In the genomic region with DNA sequence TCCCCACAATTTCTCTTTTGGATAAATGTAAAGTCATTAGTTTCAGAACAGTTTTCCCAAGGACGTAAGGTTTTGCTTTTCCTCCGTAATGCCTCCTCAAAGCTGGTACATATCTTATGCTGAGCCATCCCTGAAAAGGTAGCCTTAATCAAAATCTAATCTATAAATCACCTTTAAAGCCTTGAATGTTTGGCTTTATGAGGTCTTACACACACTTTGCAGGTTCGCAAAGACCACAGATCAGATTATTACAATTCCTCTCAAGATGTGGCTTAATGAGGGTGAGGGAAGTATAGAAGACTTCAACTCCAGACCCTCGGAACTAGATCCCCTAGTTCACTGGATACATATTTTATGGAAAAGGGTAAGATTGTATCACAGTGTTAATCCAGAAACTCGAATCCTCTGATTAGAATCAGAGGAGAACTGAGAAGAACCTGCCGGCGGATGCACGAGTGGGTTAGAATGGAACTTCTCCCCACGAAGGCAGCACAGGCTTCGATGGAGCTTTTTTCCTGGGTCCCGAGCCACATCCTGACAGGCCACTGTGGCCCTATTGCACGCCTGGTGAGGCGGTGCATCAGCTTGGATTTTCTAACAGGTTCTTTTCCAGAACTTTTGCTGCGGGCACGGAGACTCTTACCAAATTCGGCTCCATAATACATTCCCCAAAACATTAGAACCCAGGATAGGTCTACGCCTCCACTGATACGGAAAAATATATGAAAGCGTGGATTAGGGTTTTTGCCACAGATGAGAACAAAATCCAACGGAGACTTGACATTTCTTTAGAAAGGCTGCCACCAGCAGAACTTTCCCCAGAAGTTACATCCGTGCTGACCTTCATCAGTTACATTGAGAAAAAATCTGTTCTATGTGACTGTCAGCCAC, we compare ENCODE assay signal across 11 cellular contexts. TPM values are rescaled to one million over a fixed set of nuclear protein-coding genes. Genes with fewer than 3 reads are reported as not detected.
DNase-seq lines count a peak whose midpoint lies in the region; FAIRE-seq and TF ChIP-seq lines count a peak whose summit lies in the region.
"Had no signal": no experiment of that assay in that cellular context is flagged by ENCODE, and none has a peak within 500 bp of the region (broad histone marks: within the 10 kb centered on the region; RNA-seq: fewer than 3 reads in every experiment).

No MANE protein-coding gene starts in this region.

- H3K56ac ChIP-seq in H1 (replicated peaks; ENCODE audit: insufficient read length, low read depth, low read length): no peak overlapping the region

- H3K36me3 ChIP-seq in H1 (ENCODE audit: control insufficient read depth in 2 of 4, insufficient read depth in 4 of 4, low read length in 3 of 4) (peaks cover 0 to 5% (median 0%) of the 10 kb centered on the region in 4 experiments; a peak in 1 of 8 replicates), BE2C (no peaks in the 10 kb centered on the region)

- no peak overlapping the region for H3K9ac ChIP-seq in H1 (replicated peaks in 1 of 4; ENCODE audit: extremely low read depth in 1 of 4, low read depth in 3 of 4, low read length in 3 of 4)

- no peaks in the 10 kb centered on the region for H3K79me1 ChIP-seq in H1 (ENCODE audit: low read depth, low read length)

- no peaks in the 10 kb centered on the region for H3K79me2 ChIP-seq in H1 (ENCODE audit: control insufficient read depth in 1 of 2, insufficient read depth in 2 of 2, low read length in 2 of 2)

- H3K27ac Mint-ChIP-seq in activated naive CD4-positive, alpha-beta T cell treated with anti-CD3 and anti-CD28 coated beads for 36 hours: no peak overlapping the region
- H3K27ac Mint-ChIP-seq in activated naive CD4-positive, alpha-beta T cell treated with anti-CD3 and anti-CD28 coated beads, Interleukin-2, amount 10 ng/mL, durations not matched to agents 7 days and 5 days: no peak overlapping the region
- H3K27ac Mint-ChIP-seq in mesothelial cell of epicardium (no peak overlapping the region), type B pancreatic cell (no peak overlapping the region)

- H4K20me1 ChIP-seq in H1 (replicated peaks in 1 of 2; ENCODE audit: control insufficient read depth in 1 of 2, insufficient read depth in 2 of 2, low read length in 2 of 2): no peaks in the 10 kb centered on the region

- H4K8ac ChIP-seq in H1 (ENCODE audit: extremely low read depth, insufficient read depth, low read length): no peak overlapping the region

- no peak for TF ChIP-seq RAD21 in H1 (IDR thresholded peaks at IDR 0.05 in 1 of 2, conservative IDR thresholded peaks at IDR 0.05 in 1 of 2; ENCODE audit: low read depth in 2 of 2, low read length in 2 of 2)

- CTCF ChIA-PET in activated naive CD4-positive, alpha-beta T cell treated with anti-CD3 and anti-CD28 coated beads for 36 hours (lab: Charles Lee): no interaction called here
- CTCF ChIA-PET in activated naive CD4-positive, alpha-beta T cell treated with anti-CD3 and anti-CD28 coated beads, Interleukin-2, amount 10 ng/mL, durations not matched to agents 7 days and 5 days (lab: Charles Lee): no interaction called here
- CTCF ChIA-PET in H1 (lab: Charles Lee; ENCODE audit: partially characterized antibody): interaction anchor here (0.6 to 1.0 kb wide), 3 partner anchors 8 to 183 kb away, joined by 3 to 4 read pairs (median 3); no protein-coding TSS in a partner anchor
- CTCF ChIA-PET in RWPE1 (lab: Yijun Ruan, JAX): no interaction called here

- no peak overlapping the region for H2BK120ac ChIP-seq in H1 (replicated peaks; ENCODE audit: low read depth, low read length)

- 73% methylated on average over 21 of the region's 21 CpGs; no CpG with 5 or more reads in 1 of the 2 experiments for WGBS in H1 (ENCODE audit: extremely low coverage in 1 of 2, insufficient coverage in 1 of 2, insufficient read length in 1 of 2, insufficient replicate concordance in 2 of 2, low coverage in 1 of 2, low lambda C conversion rate in 2 of 2, missing lambda C conversion rate in 1 of 2), 2 experiments

- no peaks in the 10 kb centered on the region for H3K9me3 Mint-ChIP-seq in activated naive CD4-positive, alpha-beta T cell treated with anti-CD3 and anti-CD28 coated beads for 36 hours
- H3K9me3 Mint-ChIP-seq in activated naive CD4-positive, alpha-beta T cell treated with anti-CD3 and anti-CD28 coated beads, Interleukin-2, amount 10 ng/mL, durations not matched to agents 7 days and 5 days: no peaks in the 10 kb centered on the region
- no peaks in the 10 kb centered on the region for H3K9me3 Mint-ChIP-seq in mesothelial cell of epicardium
- no peaks in the 10 kb centered on the region for H3K9me3 Mint-ChIP-seq in type B pancreatic cell

- no peak for DNase-seq in activated naive CD4-positive, alpha-beta T cell treated with anti-CD3 and anti-CD28 coated beads for 36 hours
- no peak for DNase-seq in activated naive CD4-positive, alpha-beta T cell treated with anti-CD3 and anti-CD28 coated beads, Interleukin-2, amount 10 ng/mL, durations not matched to agents 7 days and 5 days
- DNase-seq in H1 (ENCODE audit: low read depth in 1 of 2, low spot score in 2 of 2): no peak
- DNase-seq in mesothelial cell of epicardium (ENCODE audit: low spot score in 2 of 2, unreplicated experiment in 2 of 2): no peak
- no peak for DNase-seq in type B pancreatic cell (ENCODE audit: extremely low spot score, unreplicated experiment)
- DNase-seq in RWPE1 (ENCODE audit: low spot score): no peak
- DNase-seq in DMS79 treated with DMSO at 0.1 percent for 48 hours (lab: John Stamatoyannopoulos, UW): no peak
- DNase-seq in BE2C: no peak
- DNase-seq: activated CD4-positive, alpha-beta T cell treated with anti-CD3 and anti-CD28 coated beads for 1 hour; NCI-H2171; stimulated activated CD4-positive, alpha-beta T cell treated with anti-CD3 and anti-CD28 coated beads, Interleukin-2, amount 100 ng/mL, for 48 hours had no signal

- no peak overlapping the region for H2BK20ac ChIP-seq in H1 (ENCODE audit: low read length)

- H3K4me1 ChIP-seq in H1 (replicated peaks in 1 of 4; ENCODE audit: control insufficient read depth in 3 of 4, insufficient read depth in 4 of 4, low read length in 3 of 4) (peaks cover 0 to 3% (median 0%) of the 10 kb centered on the region in 4 experiments; a peak in 2 of 7 replicates), BE2C (no peaks in the 10 kb centered on the region)

- intact Hi-C loops in activated naive CD4-positive, alpha-beta T cell treated with anti-CD3 and anti-CD28 coated beads for 36 hours (cut with micrococcal nuclease): no loop called here

- H4K91ac ChIP-seq in H1 (replicated peaks; ENCODE audit: insufficient read length, low read length): no peak overlapping the region

- H2BK5ac ChIP-seq in H1 (ENCODE audit: low read depth, low read length): no peak overlapping the region

- H3K23ac ChIP-seq in H1 (ENCODE audit: insufficient read length): no peak overlapping the region

- TF ChIP-seq POLR2A in H1 (IDR thresholded peaks at IDR 0.05; ENCODE audit: control extremely low read depth in 1 of 2, low read depth in 2 of 2, low read length in 2 of 2): no peak

- no peaks in the 10 kb centered on the region for H3K9me3 ChIP-seq in H1 (ENCODE audit: insufficient read depth in 2 of 2, low read depth in 1 of 2, low read length in 1 of 2)
- H3K9me3 ChIP-seq in BE2C: no peaks in the 10 kb centered on the region

- POLR2A ChIA-PET in H1 (lab: Charles Lee; ENCODE audit: partially characterized antibody): interaction anchor here (1.1 kb wide), 1 partner anchor 10 kb away, joined by 3 read pairs; no protein-coding TSS in a partner anchor
- POLR2A ChIA-PET in RWPE1 (lab: Yijun Ruan, JAX; ENCODE audit: low non-redundant PET): no interaction called here

- H4K5ac ChIP-seq in H1 (ENCODE audit: insufficient read length, low read depth, low read length): no peak overlapping the region

- H3K4me3 ChIP-seq in H1 (ENCODE audit: extremely low read depth in 1 of 4, insufficient read depth in 2 of 4, low read depth in 3 of 4, low read length in 4 of 4) (peak overlapping the region; percentile 45 to 67 (median 54); a peak in 5 of 8 replicates), BE2C (ENCODE audit: low read depth, low read length) (no peak overlapping the region)

- peak overlapping the region; percentile 9 for H3K4me3 Mint-ChIP-seq in activated naive CD4-positive, alpha-beta T cell treated with anti-CD3 and anti-CD28 coated beads for 36 hours
- H3K4me3 Mint-ChIP-seq in activated naive CD4-positive, alpha-beta T cell treated with anti-CD3 and anti-CD28 coated beads, Interleukin-2, amount 10 ng/mL, durations not matched to agents 7 days and 5 days: no peak overlapping the region
- H3K4me3 Mint-ChIP-seq in mesothelial cell of epicardium (peak overlapping the region; percentile 50), type B pancreatic cell (peak overlapping the region; percentile 85)

- no peak overlapping the region for H2BK15ac ChIP-seq in H1 (ENCODE audit: low read length)

- H3K4me1 Mint-ChIP-seq in activated naive CD4-positive, alpha-beta T cell treated with anti-CD3 and anti-CD28 coated beads for 36 hours (ENCODE audit: low read depth): peaks cover 6% of the 10 kb centered on the region
- H3K4me1 Mint-ChIP-seq in activated naive CD4-positive, alpha-beta T cell treated with anti-CD3 and anti-CD28 coated beads, Interleukin-2, amount 10 ng/mL, durations not matched to agents 7 days and 5 days: peaks cover 6% of the 10 kb centered on the region
- peaks cover 3% of the 10 kb centered on the region for H3K4me1 Mint-ChIP-seq in mesothelial cell of epicardium
- peaks cover 25% of the 10 kb centered on the region for H3K4me1 Mint-ChIP-seq in type B pancreatic cell (ENCODE audit: unreplicated experiment)

- no peak overlapping the region for H2AFZ ChIP-seq in H1 (ENCODE audit: low read length)

- H3K27ac ChIP-seq in H1 (ENCODE audit: low read depth, low read length) (no peak overlapping the region), RWPE1 (no peak overlapping the region)

- no peak overlapping the region for H2AK5ac ChIP-seq in H1 (ENCODE audit: low read depth, low read length)

- no peak for TF ChIP-seq CTCF in H1 (IDR thresholded peaks at IDR 0.05; ENCODE audit: control extremely low read depth in 1 of 3, insufficient read depth in 1 of 3, low read depth in 1 of 3, low read length in 3 of 3)
- TF ChIP-seq CTCF in mesothelial cell of epicardium (IDR thresholded peaks at IDR 0.05; ENCODE audit: unreplicated experiment): no peak
- no peak for TF ChIP-seq CTCF in type B pancreatic cell (conservative IDR thresholded peaks at IDR 0.05)
- no peak for TF ChIP-seq CTCF in RWPE1 (conservative IDR thresholded peaks at IDR 0.05; ENCODE audit: low read depth)
- no peak for TF ChIP-seq CTCF in BE2C (IDR thresholded peaks at IDR 0.05; ENCODE audit: low read depth, low read length)

- no peak overlapping the region for H3K18ac ChIP-seq in H1 (ENCODE audit: extremely low read depth, low read length)

- no peaks in the 10 kb centered on the region for H3K36me3 Mint-ChIP-seq in activated naive CD4-positive, alpha-beta T cell treated with anti-CD3 and anti-CD28 coated beads for 36 hours (ENCODE audit: low read depth)
- H3K36me3 Mint-ChIP-seq in activated naive CD4-positive, alpha-beta T cell treated with anti-CD3 and anti-CD28 coated beads, Interleukin-2, amount 10 ng/mL, durations not matched to agents 7 days and 5 days: no peaks in the 10 kb centered on the region
- H3K36me3 Mint-ChIP-seq in mesothelial cell of epicardium: no peaks in the 10 kb centered on the region
- no peaks in the 10 kb centered on the region for H3K36me3 Mint-ChIP-seq in type B pancreatic cell

- H3K4me2 ChIP-seq in H1 (ENCODE audit: insufficient read depth in 1 of 2, low read depth in 2 of 2, low read length in 2 of 2): peak overlapping the region; percentile 52 to 86

- H3K27me3 ChIP-seq in H1 (replicated peaks in 1 of 4; ENCODE audit: control insufficient read depth in 3 of 4, extremely low read depth in 1 of 4, insufficient read depth in 3 of 4, low read length in 3 of 4) (peaks cover 12 to 42% (median 32%) of the 10 kb centered on the region in 4 experiments), BE2C (peaks cover 79% of the 10 kb centered on the region)

- H3K27me3 Mint-ChIP-seq in activated naive CD4-positive, alpha-beta T cell treated with anti-CD3 and anti-CD28 coated beads for 36 hours (ENCODE audit: low read depth): peaks cover 47% of the 10 kb centered on the region
- H3K27me3 Mint-ChIP-seq in activated naive CD4-positive, alpha-beta T cell treated with anti-CD3 and anti-CD28 coated beads, Interleukin-2, amount 10 ng/mL, durations not matched to agents 7 days and 5 days: peaks cover 59% of the 10 kb centered on the region
- peaks cover 95% of the 10 kb centered on the region for H3K27me3 Mint-ChIP-seq in mesothelial cell of epicardium (ENCODE audit: low read depth)
- H3K27me3 Mint-ChIP-seq in type B pancreatic cell: peaks cover 91% of the 10 kb centered on the region

- H3K23me2 ChIP-seq in H1 (ENCODE audit: low read depth, low read length): peaks cover 6% of the 10 kb centered on the region; the same call in 1 of the 2 replicates

- peak; percentile 13 for FAIRE-seq in H1 (lab: Jason Lieb, UNC)

- no peak for TF ChIP-seq EP300 in H1 (IDR thresholded peaks at IDR 0.05; ENCODE audit: borderline replicate concordance in 1 of 2, low read depth in 2 of 2, low read length in 2 of 2)

- H3K14ac ChIP-seq in H1 (ENCODE audit: insufficient read length): no peak overlapping the region

- H2BK12ac ChIP-seq in H1 (ENCODE audit: low read depth, low read length): no peak overlapping the region

- H3K4ac ChIP-seq in H1 (replicated peaks; ENCODE audit: insufficient read length, low read depth, low read length): no peak overlapping the region

RNA-seq across cellular contexts. Expression of gene CTXND1, which starts 1.2 kb away (rescaled TPM):
- not detected for total RNA-seq in activated naive CD4-positive, alpha-beta T cell treated with anti-CD3 and anti-CD28 coated beads for 36 hours
- total RNA-seq in H1 (2021; fragmentation: NEBNext Ultra II Directional; extraction: Animal tissue kit (Norgen Biotek cat#: 25700)): not detected in 2 replicates
- polyA plus RNA-seq in H1 (2011; rRNA removed): 0.03 TPM in 2 replicates
- polyA plus RNA-seq in H1 (2011; cell fraction: cytosol; rRNA removed): 0.03 TPM
- polyA plus RNA-seq in H1 (2011; cell fraction: nucleus; rRNA removed): not detected
- polyA plus RNA-seq in H1 (2012, experiment 1 of 2): 0.04 to 0.06 TPM (median 0.05 TPM) in 4 replicates
- polyA plus RNA-seq in H1 (2012, experiment 2 of 2): not detected
- polyA plus RNA-seq in H1 (2013, experiment 1 of 2): 0.02 TPM
- under 0.01 TPM for polyA plus RNA-seq in H1 (2013, experiment 2 of 2)
- polyA minus RNA-seq in H1 (2011; rRNA and poly(A)+ RNA removed): not detected in 2 replicates
- not detected for polyA minus RNA-seq in H1 (2011; cell fraction: cytosol; rRNA and poly(A)+ RNA removed)
- polyA minus RNA-seq in H1 (2011; cell fraction: nucleus; rRNA and poly(A)+ RNA removed): not detected
- total RNA-seq in mesothelial cell of epicardium: not detected in 3 replicates
- 1.1 and 2.7 TPM in 2 replicates for total RNA-seq in type B pancreatic cell (ENCODE audit: low replicate concordance)
- 0.17 TPM for polyA plus RNA-seq in BE2C (2012; ENCODE audit: insufficient read depth, insufficient read length, low read depth)
